In the genomic region with DNA sequence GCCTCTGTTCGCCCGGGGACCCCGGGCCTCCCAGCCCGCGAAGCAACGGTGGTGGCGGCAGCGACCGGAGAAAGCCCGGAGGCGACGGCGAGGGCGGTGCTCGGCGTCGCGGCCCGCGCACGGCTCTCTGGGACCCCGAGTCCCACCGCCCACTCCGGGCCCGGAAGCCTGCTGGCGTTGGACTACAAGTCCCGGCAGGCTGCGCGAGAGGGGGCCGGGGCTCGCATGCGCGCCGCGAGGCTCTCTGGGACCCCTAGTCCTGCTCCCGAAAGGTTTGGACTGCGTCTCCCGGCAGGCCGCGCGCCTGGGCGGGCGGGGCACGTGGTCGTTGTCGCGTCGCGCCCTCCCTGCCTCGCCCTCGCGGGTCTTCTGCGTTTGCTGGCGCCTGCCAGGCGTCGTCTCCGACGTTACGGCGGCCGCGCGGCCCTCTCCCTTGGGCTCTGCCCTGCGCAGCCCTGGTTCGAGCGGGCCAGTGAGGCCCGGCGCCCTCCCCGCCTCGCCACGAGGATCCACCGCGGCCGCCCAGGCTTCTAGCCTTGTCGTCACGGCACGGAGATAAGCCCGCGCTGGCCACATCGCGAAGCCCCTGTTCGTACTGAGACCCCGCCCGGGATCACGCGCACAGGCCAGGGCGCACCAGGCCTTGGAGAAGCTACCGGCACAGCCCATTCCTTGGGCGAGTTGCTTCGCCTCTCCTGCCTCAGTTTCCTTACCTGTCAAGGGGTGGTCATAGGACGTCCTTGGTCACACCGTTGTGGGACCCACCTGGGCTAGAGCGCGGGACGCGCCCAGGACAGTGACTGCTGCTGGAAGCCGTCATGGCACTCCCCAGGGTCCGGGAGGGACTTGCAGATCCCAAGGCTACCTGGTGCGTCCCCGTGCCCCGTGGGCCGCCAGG, we compare ENCODE assay signal across 8 cellular contexts. TPM values are rescaled to one million over a fixed set of nuclear protein-coding genes. Genes with fewer than 3 reads are reported as not detected.
DNase-seq lines count a peak whose midpoint lies in the region; ATAC-seq and TF ChIP-seq lines count a peak whose summit lies in the region.

A gene (minus strand): TSS at position 75 of the 898 bp plus-strand sequence. CDS start 549 bp downstream, outside the sequence.

- peak within 1 kb of the TSS; percentile 85 for H3K27ac Mint-ChIP-seq in activated T-helper 17 cell treated with anti-CD3 and anti-CD28 coated beads, Interleukin-2, amount 50 U/mL, for 72 hours
- H3K27ac Mint-ChIP-seq in natural killer cell = peak within 1 kb of the TSS; percentile 80 to 82

- POLR2A ChIA-PET in RWPE1 (lab: Yijun Ruan, JAX; ENCODE audit: low non-redundant PET) = no interaction called here

- ATAC-seq in activated T-helper 17 cell treated with anti-CD3 and anti-CD28 coated beads, Interleukin-2, amount 50 U/mL, for 72 hours (replicated peaks) = peak; percentile 97
- peak; percentile 94 to 98 (median 95) for ATAC-seq in natural killer cell

- peaks cover 5% of the 10 kb centered on the region for H3K4me1 Mint-ChIP-seq in activated T-helper 17 cell treated with anti-CD3 and anti-CD28 coated beads, Interleukin-2, amount 50 U/mL, for 72 hours
- peaks cover 7 to 31% of the 10 kb centered on the region in 2 donors for H3K4me1 Mint-ChIP-seq in natural killer cell

- no peaks in the 10 kb centered on the region for H3K27me3 Mint-ChIP-seq in activated T-helper 17 cell treated with anti-CD3 and anti-CD28 coated beads, Interleukin-2, amount 50 U/mL, for 72 hours
- peaks cover 0 to 2% of the 10 kb centered on the region in 2 donors for H3K27me3 Mint-ChIP-seq in natural killer cell (ENCODE audit: low read depth in 2 of 2)

- peak within 1 kb of the TSS; percentile 85 for H3K27ac ChIP-seq in RWPE1

- CTCF ChIA-PET in RWPE1 (lab: Yijun Ruan, JAX) = interaction anchor here (1.4 kb wide), 1 partner anchor 90 kb away, joined by 6 read pairs; no protein-coding TSS in a partner anchor

- H3K36me3 Mint-ChIP-seq in activated T-helper 17 cell treated with anti-CD3 and anti-CD28 coated beads, Interleukin-2, amount 50 U/mL, for 72 hours (ENCODE audit: low read depth) = no peaks in the 10 kb centered on the region
- H3K36me3 Mint-ChIP-seq in natural killer cell = no peaks in the 10 kb centered on the region

- H3K9me3 Mint-ChIP-seq in activated T-helper 17 cell treated with anti-CD3 and anti-CD28 coated beads, Interleukin-2, amount 50 U/mL, for 72 hours = no peaks in the 10 kb centered on the region
- H3K9me3 Mint-ChIP-seq in natural killer cell = no peaks in the 10 kb centered on the region

- H3K4me3 Mint-ChIP-seq in activated T-helper 17 cell treated with anti-CD3 and anti-CD28 coated beads, Interleukin-2, amount 50 U/mL, for 72 hours = peak within 1 kb of the TSS; percentile 85
- peak within 1 kb of the TSS; percentile 83 for H3K4me3 Mint-ChIP-seq in natural killer cell

- H3K4me3 ChIP-seq in LNCaP clone FGC (ENCODE audit: low read depth, low read length) (peak within 1 kb of the TSS; percentile 62), fibroblast of mammary gland (ENCODE audit: control insufficient read depth, low read depth, low read length) (peak within 1 kb of the TSS; percentile 74)

- intact Hi-C loops in natural killer cell (cut with micrococcal nuclease) = loop anchor here (5.0 kb wide), 2 partner anchors 129 to 191 kb away; a partner anchor contains a TSS

- TF ChIP-seq CTCF in LNCaP clone FGC (IDR thresholded peaks at IDR 0.05; ENCODE audit: control insufficient read depth, extremely low read depth, insufficient read depth) = no peak
- TF ChIP-seq CTCF in RWPE1 (conservative IDR thresholded peaks at IDR 0.05; ENCODE audit: low read depth) = no peak
- TF ChIP-seq CTCF in fibroblast of mammary gland (conservative IDR thresholded peaks at IDR 0.05; ENCODE audit: control insufficient read depth, insufficient read depth, low read depth, low read length) = no peak
- TF ChIP-seq CTCF in natural killer cell (IDR thresholded peaks at IDR 0.05) = peak; percentile 6

- DNase-seq in EH (ENCODE audit: low read depth) (peak; percentile 98), GOT3 (lab: John Stamatoyannopoulos, UW) (peak; percentile 84), LNCaP clone FGC (ENCODE audit: low read depth) (peak; percentile 91), RWPE1 (ENCODE audit: low spot score) (peak; percentile 97), fibroblast of mammary gland (ENCODE audit: low read depth) (peak; percentile 97), natural killer cell (peak; percentile 92)
- peak; percentile 96 for DNase-seq in stimulated activated naive CD4-positive, alpha-beta T cell treated with Interleukin-2 at 50 U/mL for 16 hours (lab: John Stamatoyannopoulos, UW)

RNA-seq across cellular contexts. Expression of the gene that starts here (rescaled TPM):
- 10 to 100 TPM; 86.7 to 87.8 TPM for total RNA-seq in activated T-helper 17 cell treated with anti-CD3 and anti-CD28 coated beads, Interleukin-2, amount 50 U/mL, for 72 hours
- 100 to 1,000 TPM; 110 to 140 (median 135) TPM for total RNA-seq in natural killer cell

Comparison
In these comparisons a context has a peak if more than half of its experiments do, and no peak if none do; other contexts are left out.
1. Peak in every context shown above with its lines: DNase-seq, ATAC-seq, H3K4me3 ChIP-seq and H3K27ac ChIP-seq.